ENCODE assay signal across 16 cellular contexts in the genomic region with DNA sequence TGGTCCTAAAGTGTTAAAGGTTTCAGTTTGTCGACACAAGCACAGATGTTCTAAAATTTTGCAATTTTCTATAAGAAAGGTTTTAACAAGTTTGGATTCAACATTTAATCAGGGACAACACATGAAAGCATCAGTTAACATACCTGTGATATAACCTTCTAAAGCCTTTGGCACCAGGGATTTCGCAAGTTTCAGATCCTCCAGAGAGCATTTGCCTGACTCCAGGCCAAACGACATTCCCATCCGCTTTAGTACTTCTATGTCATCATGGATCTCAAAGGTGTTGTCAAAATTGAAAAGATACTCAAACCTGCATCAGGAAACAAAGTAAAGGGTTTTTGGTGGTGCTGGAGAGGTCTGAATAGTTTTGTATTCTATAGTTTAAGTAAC.
DNase-seq lines count a peak whose midpoint lies in the region; ATAC-seq, FAIRE-seq and TF ChIP-seq lines count a peak whose summit lies in the region.
"Had no signal": no experiment of that assay in that cellular context is flagged by ENCODE, and none has a peak within 500 bp of the region (broad histone marks: within the 10 kb centered on the region; RNA-seq: fewer than 3 reads in every experiment).

No MANE protein-coding gene starts in this region.

- H3K4me1 Mint-ChIP-seq in osteocyte (ENCODE audit: unreplicated experiment) (peaks cover 29% of the 10 kb centered on the region), endodermal cell (no peaks in the 10 kb centered on the region)
- H3K4me1 Mint-ChIP-seq: activated B cell treated with CpG ODN at 0.5 μM for 24 hours had no signal

- H3K9me3 ChIP-seq in right atrium auricular region (no peaks in the 10 kb centered on the region), esophagus squamous epithelium (no peaks in the 10 kb centered on the region), vagina (no peaks in the 10 kb centered on the region), endodermal cell (ENCODE audit: control insufficient read depth, low read length) (no peaks in the 10 kb centered on the region)
- H3K9me3 ChIP-seq: HAP-1 had no signal

- peak overlapping the region; percentile 85 for H3K27ac Mint-ChIP-seq in osteocyte (ENCODE audit: unreplicated experiment)
- H3K27ac Mint-ChIP-seq in endodermal cell: no peak overlapping the region
- H3K27ac Mint-ChIP-seq: activated B cell treated with CpG ODN at 0.5 μM for 24 hours; activated CD8-positive, alpha-beta memory T cell treated with anti-CD3 and anti-CD28 coated beads, Interleukin-2, amount 10 ng/mL, durations not matched to agents 7 days and 5 days had no signal

- H3K4me1 ChIP-seq in right atrium auricular region (no peaks in the 10 kb centered on the region), esophagus squamous epithelium (peaks cover 0 to 34% (median 19%) of the 10 kb centered on the region in 3 donors), vagina (peaks cover 36% of the 10 kb centered on the region), endodermal cell (ENCODE audit: control insufficient read depth, insufficient read depth, low read length) (no peaks in the 10 kb centered on the region)

- H3K27me3 ChIP-seq in right atrium auricular region (no peaks in the 10 kb centered on the region), esophagus squamous epithelium (no peaks in the 10 kb centered on the region), vagina (no peaks in the 10 kb centered on the region), endodermal cell (ENCODE audit: control insufficient read depth, insufficient read depth, low read length, poor library complexity, severe bottlenecking) (no peaks in the 10 kb centered on the region)
- H3K27me3 ChIP-seq: dorsolateral prefrontal cortex had no signal

- H3K9ac ChIP-seq in endodermal cell (ENCODE audit: extremely low read depth, low read length, poor library complexity, severe bottlenecking): no peak overlapping the region

- ATAC-seq in Right ventricle myocardium inferior: no peak
- ATAC-seq: activated CD8-positive, alpha-beta memory T cell treated with anti-CD3 and anti-CD28 coated beads, Interleukin-2, amount 10 ng/mL, durations not matched to agents 7 days and 5 days had no signal

- H3K27ac ChIP-seq in right atrium auricular region: peak overlapping the region; percentile 37 to 68
- peak overlapping the region in 3 of 4 donors; percentile 50 to 64 (median 57) for H3K27ac ChIP-seq in esophagus squamous epithelium
- H3K27ac ChIP-seq in vagina: peak overlapping the region; percentile 67
- H3K27ac ChIP-seq in endodermal cell (ENCODE audit: low read depth, low read length): no peak overlapping the region
- H3K27ac ChIP-seq: dorsolateral prefrontal cortex had no signal

- no peaks in the 10 kb centered on the region for H3K27me3 Mint-ChIP-seq in osteocyte (ENCODE audit: unreplicated experiment)
- H3K27me3 Mint-ChIP-seq in endodermal cell (ENCODE audit: insufficient read depth): no peaks in the 10 kb centered on the region
- H3K27me3 Mint-ChIP-seq: activated B cell treated with CpG ODN at 0.5 μM for 24 hours; activated CD8-positive, alpha-beta memory T cell treated with anti-CD3 and anti-CD28 coated beads, Interleukin-2, amount 10 ng/mL, durations not matched to agents 7 days and 5 days had no signal

- peak; percentile 36 for DNase-seq in right atrium auricular region (ENCODE audit: low spot score)
- DNase-seq in Right ventricle myocardium inferior (ENCODE audit: missing footprints): no peak
- DNase-seq in esophagus squamous epithelium (lab: John Stamatoyannopoulos, UW): no peak
- peak; percentile 7 for DNase-seq in osteocyte (ENCODE audit: extremely low spot score, unreplicated experiment)
- no peak for DNase-seq in vagina (ENCODE audit: extremely low spot score in 2 of 2)
- no peak for DNase-seq in GOT3 (lab: John Stamatoyannopoulos, UW)
- no peak for DNase-seq in endodermal cell
- no peak for DNase-seq in GM12891 (ENCODE audit: insufficient read length, low spot score)
- DNase-seq: activated B cell treated with CpG ODN at 0.5 μM for 24 hours; activated CD8-positive, alpha-beta memory T cell treated with anti-CD3 and anti-CD28 coated beads, Interleukin-2, amount 10 ng/mL, durations not matched to agents 7 days and 5 days; activated gamma-delta T cell; dorsolateral prefrontal cortex; NCI-H1092 treated with DMSO at 0.1 percent for 48 hours; nucleus accumbens had no signal

- intact Hi-C loops in Right ventricle myocardium inferior (cut with DNase I): no loop called here
- intact Hi-C loops in esophagus squamous epithelium (cut with DNase I): no loop called here
- intact Hi-C loops in vagina (cut with DNase I): no loop called here

- no peak for FAIRE-seq in GM12891 (lab: Jason Lieb, UNC)
- FAIRE-seq: GM12892 had no signal

- TF ChIP-seq CTCF in right atrium auricular region (IDR thresholded peaks at IDR 0.05) (no peak), esophagus squamous epithelium (IDR thresholded peaks at IDR 0.05) (no peak), osteocyte (IDR thresholded peaks at IDR 0.05) (no peak), vagina (IDR thresholded peaks at IDR 0.05) (no peak), endodermal cell (conservative IDR thresholded peaks at IDR 0.05) (no peak)

- H3K4me3 Mint-ChIP-seq in osteocyte (ENCODE audit: unreplicated experiment): no peak overlapping the region
- H3K4me3 Mint-ChIP-seq in endodermal cell: no peak overlapping the region
- H3K4me3 Mint-ChIP-seq: activated B cell treated with CpG ODN at 0.5 μM for 24 hours; activated CD8-positive, alpha-beta memory T cell treated with anti-CD3 and anti-CD28 coated beads, Interleukin-2, amount 10 ng/mL, durations not matched to agents 7 days and 5 days had no signal

- H3K36me3 ChIP-seq in right atrium auricular region (peaks cover 25% of the 10 kb centered on the region), esophagus squamous epithelium (peaks cover 0 to 55% (median 0%) of the 10 kb centered on the region in 3 donors), vagina (peaks cover 0 to 5% of the 10 kb centered on the region in 2 donors), endodermal cell (ENCODE audit: control insufficient read depth, insufficient read depth, low read length) (peaks cover 29% of the 10 kb centered on the region)
- H3K36me3 ChIP-seq: HAP-1 had no signal

- TF ChIP-seq POLR2A in esophagus squamous epithelium (IDR thresholded peaks at IDR 0.05): no peak
- TF ChIP-seq POLR2A in vagina (IDR thresholded peaks at IDR 0.05): no peak
- TF ChIP-seq POLR2A in GM12891 (IDR thresholded peaks at IDR 0.05; ENCODE audit: low read depth, low read length): no peak

- H3K36me3 Mint-ChIP-seq in osteocyte (ENCODE audit: unreplicated experiment) (peaks cover 28% of the 10 kb centered on the region), endodermal cell (ENCODE audit: low read depth) (peaks cover 49% of the 10 kb centered on the region)
- H3K36me3 Mint-ChIP-seq: activated CD8-positive, alpha-beta memory T cell treated with anti-CD3 and anti-CD28 coated beads, Interleukin-2, amount 10 ng/mL, durations not matched to agents 7 days and 5 days had no signal

- no peak overlapping the region for H3K4me3 ChIP-seq in right atrium auricular region
- no peak overlapping the region for H3K4me3 ChIP-seq in esophagus squamous epithelium
- no peak overlapping the region for H3K4me3 ChIP-seq in vagina
- H3K4me3 ChIP-seq in endodermal cell (ENCODE audit: low read length): no peak overlapping the region
- H3K4me3 ChIP-seq: dorsolateral prefrontal cortex, HAP-1 had no signal

- WGBS in esophagus squamous epithelium, 2 donors: 36 to 71% methylated on average over 4 of the region's 4 CpGs
- 97 to 100% methylated on average over 1 to 4 of the region's 4 CpGs for WGBS in endodermal cell (ENCODE audit: insufficient coverage in 1 of 2, insufficient read length in 1 of 2), 2 experiments

- no peaks in the 10 kb centered on the region for H3K9me3 Mint-ChIP-seq in osteocyte (ENCODE audit: unreplicated experiment)
- H3K9me3 Mint-ChIP-seq in endodermal cell: no peaks in the 10 kb centered on the region
- H3K9me3 Mint-ChIP-seq: activated B cell treated with CpG ODN at 0.5 μM for 24 hours had no signal

TF ChIP-seq in GM12891, 5 proteins besides CTCF, POLR2A, EP300 and RAD21:
- no peak for TF ChIP-seq TAF1 (IDR thresholded peaks at IDR 0.05; ENCODE audit: low read depth, low read length)
- no peak for TF ChIP-seq POLR2AphosphoS5 (IDR thresholded peaks at IDR 0.05; ENCODE audit: low read depth, low read length)
- TF ChIP-seq POU2F2 (IDR thresholded peaks at IDR 0.05; ENCODE audit: low read depth, low read length): no peak
- no peak for TF ChIP-seq PAX5 (IDR thresholded peaks at IDR 0.05; ENCODE audit: insufficient read depth, low read length, severe bottlenecking)
- no peak for TF ChIP-seq SPI1 (IDR thresholded peaks at IDR 0.05; ENCODE audit: low read depth, low read length)
TF ChIP-seq in GM12891: peak in this region for 0.

Comparison
In these comparisons a context has a peak if more than half of its experiments do, and no peak if none do; other contexts are left out.
1. DNase-seq: peak in right atrium auricular region (single experiment) and osteocyte (single experiment); none in Right ventricle myocardium inferior (single experiment), esophagus squamous epithelium (single experiment), vagina (0 of 2), GOT3 (single experiment), endodermal cell (single experiment) and GM12891 (single experiment).